Comparison of ENCODE assay signal across 23 cellular contexts in genomic region chr5:79843450-79844388, GRCh38.
DNase-seq lines count a peak whose midpoint lies in the region; ATAC-seq and TF ChIP-seq lines count a peak whose summit lies in the region.
"Had no signal": no experiment of that assay in that cellular context is flagged by ENCODE, and none has a peak within 500 bp of the region (broad histone marks: within the 10 kb centered on the region; RNA-seq: fewer than 3 reads in every experiment).

No MANE protein-coding gene starts in this region.

- no peak overlapping the region for H3K9ac ChIP-seq in BLaER1
- H3K9ac ChIP-seq in Karpas-422 (ENCODE audit: low read length), result no peak overlapping the region
- H3K9ac ChIP-seq in endodermal cell (ENCODE audit: extremely low read depth, low read length, poor library complexity, severe bottlenecking), result no peak overlapping the region

- no peak overlapping the region for H3K27ac Mint-ChIP-seq in endodermal cell
- H3K27ac Mint-ChIP-seq in nephron, result peak overlapping the region; percentile 22 to 94 (median 71)
- H3K27ac Mint-ChIP-seq in MCF 10A (ENCODE audit: low read depth, unreplicated experiment), result no peak overlapping the region
- no peak overlapping the region for H3K27ac Mint-ChIP-seq in activated T-helper 17 cell treated with anti-CD3 and anti-CD28 coated beads, Interleukin-2, amount 50 U/mL, for 72 hours
- H3K27ac Mint-ChIP-seq: CD4-positive, alpha-beta T cell; H9 had no signal

- peak overlapping the region; percentile 61 for H3K4me2 ChIP-seq in BLaER1
- peak overlapping the region; percentile 54 for H3K4me2 ChIP-seq in Karpas-422 (ENCODE audit: low read depth, low read length, poor library complexity, severe bottlenecking)

- no peaks in the 10 kb centered on the region for H3K9me2 ChIP-seq in Karpas-422 (replicated peaks; ENCODE audit: insufficient read depth, low read length)

- DNase-seq in Karpas-422, result no peak
- DNase-seq in endodermal cell, result peak; percentile 22
- DNase-seq in GM20000 (ENCODE audit: low spot score), result no peak
- no peak for DNase-seq in MCF 10A (ENCODE audit: unreplicated experiment)
- DNase-seq: 8988T; CD4-positive, alpha-beta T cell; DMS53; H9; KG1; NCI-H1048; NCI-H1417 treated with DMSO at 0.1 percent for 48 hours; NCI-H1694 treated with DMSO at 0.1 percent for 48 hours; NCI-H2081; NCI-H2227 treated with DMSO at 0.1 percent for 48 hours; NCI-H526 treated with DMSO at 0.1 percent for 48 hours; SHP77 had no signal

- no peak overlapping the region for H2AFZ ChIP-seq in Karpas-422 (ENCODE audit: low read length)

- H3K79me2 ChIP-seq in Karpas-422 (ENCODE audit: low read length), result no peaks in the 10 kb centered on the region

- H3K27me3 ChIP-seq in BLaER1 (no peaks in the 10 kb centered on the region), Karpas-422 (ENCODE audit: low read length) (no peaks in the 10 kb centered on the region), endodermal cell (ENCODE audit: control insufficient read depth, insufficient read depth, low read length, poor library complexity, severe bottlenecking) (no peaks in the 10 kb centered on the region)

- H3K27ac ChIP-seq in BLaER1, result no peak overlapping the region
- H3K27ac ChIP-seq in Karpas-422 (ENCODE audit: low read length), result no peak overlapping the region
- H3K27ac ChIP-seq in endodermal cell (ENCODE audit: low read depth, low read length), result no peak overlapping the region
- H3K27ac ChIP-seq: RWPE1 had no signal

- H3K4me1 Mint-ChIP-seq in endodermal cell, result peaks cover 3% of the 10 kb centered on the region
- H3K4me1 Mint-ChIP-seq in nephron, result peaks cover 24% of the 10 kb centered on the region
- peaks cover 12% of the 10 kb centered on the region for H3K4me1 Mint-ChIP-seq in MCF 10A (ENCODE audit: insufficient read depth, unreplicated experiment)
- peaks cover 11% of the 10 kb centered on the region for H3K4me1 Mint-ChIP-seq in activated T-helper 17 cell treated with anti-CD3 and anti-CD28 coated beads, Interleukin-2, amount 50 U/mL, for 72 hours

- no peak for ATAC-seq in GM21515 (IDR thresholded peaks at IDR 0.05; ENCODE audit: unreplicated experiment)
- no peak for ATAC-seq in activated T-helper 17 cell treated with anti-CD3 and anti-CD28 coated beads, Interleukin-2, amount 50 U/mL, for 72 hours (replicated peaks)
- ATAC-seq: GM12878, Panc1 had no signal

- WGBS in endodermal cell (ENCODE audit: insufficient coverage in 1 of 2, insufficient read length in 1 of 2), 2 experiments, result 93 to 94% methylated on average over 8 to 15 of the region's 15 CpGs

- intact Hi-C loops in MCF 10A (cut with micrococcal nuclease), result no loop called here

- CTCF ChIA-PET in MCF 10A (lab: Yijun Ruan, JAX), result interaction anchor here (0.6 kb wide), 1 partner anchor 463 kb away, joined by 4 read pairs; no protein-coding TSS in a partner anchor

- H3K9me3 Mint-ChIP-seq in endodermal cell (no peaks in the 10 kb centered on the region), nephron (no peaks in the 10 kb centered on the region), MCF 10A (ENCODE audit: unreplicated experiment) (no peaks in the 10 kb centered on the region)
- H3K9me3 Mint-ChIP-seq in activated T-helper 17 cell treated with anti-CD3 and anti-CD28 coated beads, Interleukin-2, amount 50 U/mL, for 72 hours, result no peaks in the 10 kb centered on the region
- H3K9me3 Mint-ChIP-seq: CD4-positive, alpha-beta T cell; H9 had no signal

- H3K27me3 Mint-ChIP-seq in endodermal cell (ENCODE audit: insufficient read depth), result no peaks in the 10 kb centered on the region
- H3K27me3 Mint-ChIP-seq in nephron (ENCODE audit: low read depth), result peaks cover 52% of the 10 kb centered on the region
- no peaks in the 10 kb centered on the region for H3K27me3 Mint-ChIP-seq in MCF 10A (ENCODE audit: insufficient read depth, unreplicated experiment)
- peaks cover 18% of the 10 kb centered on the region for H3K27me3 Mint-ChIP-seq in activated T-helper 17 cell treated with anti-CD3 and anti-CD28 coated beads, Interleukin-2, amount 50 U/mL, for 72 hours

- H3K36me3 Mint-ChIP-seq in endodermal cell (ENCODE audit: low read depth), result no peaks in the 10 kb centered on the region
- no peaks in the 10 kb centered on the region for H3K36me3 Mint-ChIP-seq in nephron (ENCODE audit: low read depth)
- no peaks in the 10 kb centered on the region for H3K36me3 Mint-ChIP-seq in MCF 10A (ENCODE audit: insufficient read depth, unreplicated experiment)
- no peaks in the 10 kb centered on the region for H3K36me3 Mint-ChIP-seq in activated T-helper 17 cell treated with anti-CD3 and anti-CD28 coated beads, Interleukin-2, amount 50 U/mL, for 72 hours (ENCODE audit: low read depth)

- BruUV-seq in MCF 10A (replicated peaks; lab: Mats Ljungman, UMichigan), result no TSS peak

- TF ChIP-seq CTCF in endodermal cell (conservative IDR thresholded peaks at IDR 0.05) (no peak), nephron (IDR thresholded peaks at IDR 0.05; ENCODE audit: unreplicated experiment in 3 of 3) (no peak), GM20000 (IDR thresholded peaks at IDR 0.05; ENCODE audit: extremely low read depth, missing control alignments) (no peak), MCF 10A (IDR thresholded peaks at IDR 0.05; ENCODE audit: unreplicated experiment) (no peak)

- H3K36me3 ChIP-seq in BLaER1, result no peaks in the 10 kb centered on the region
- H3K36me3 ChIP-seq in Karpas-422 (ENCODE audit: insufficient read depth, low read length), result no peaks in the 10 kb centered on the region
- no peaks in the 10 kb centered on the region for H3K36me3 ChIP-seq in endodermal cell (ENCODE audit: control insufficient read depth, insufficient read depth, low read length)

- POLR2A ChIA-PET in MCF 10A (lab: Yijun Ruan, JAX), result no interaction called here

- no peak overlapping the region for H3K4me3 ChIP-seq in BLaER1
- no peak overlapping the region for H3K4me3 ChIP-seq in Karpas-422 (ENCODE audit: low read length)
- H3K4me3 ChIP-seq in endodermal cell (ENCODE audit: low read length), result no peak overlapping the region
- H3K4me3 ChIP-seq: GM12878 had no signal

- H4K20me1 ChIP-seq in BLaER1 (no peaks in the 10 kb centered on the region), Karpas-422 (ENCODE audit: insufficient read depth, low read depth, low read length) (no peaks in the 10 kb centered on the region)

- H3K9me3 ChIP-seq in BLaER1 (peaks cover 5% of the 10 kb centered on the region; the same call in 1 of the 2 replicates), Karpas-422 (ENCODE audit: low read length) (no peaks in the 10 kb centered on the region), endodermal cell (ENCODE audit: control insufficient read depth, low read length) (no peaks in the 10 kb centered on the region)

- H3K4me1 ChIP-seq in BLaER1, result peaks cover 29% of the 10 kb centered on the region
- peaks cover 47% of the 10 kb centered on the region for H3K4me1 ChIP-seq in Karpas-422 (ENCODE audit: low read length)
- no peaks in the 10 kb centered on the region for H3K4me1 ChIP-seq in endodermal cell (ENCODE audit: control insufficient read depth, insufficient read depth, low read length)

- H3K4me3 Mint-ChIP-seq in endodermal cell (no peak overlapping the region), nephron (no peak overlapping the region), MCF 10A (ENCODE audit: unreplicated experiment) (no peak overlapping the region)
- H3K4me3 Mint-ChIP-seq in activated T-helper 17 cell treated with anti-CD3 and anti-CD28 coated beads, Interleukin-2, amount 50 U/mL, for 72 hours, result no peak overlapping the region
- H3K4me3 Mint-ChIP-seq: CD4-positive, alpha-beta T cell; H9 had no signal

Comparison
In these comparisons a context has a peak if more than half of its experiments do, and no peak if none do; other contexts are left out.
1. H3K27ac Mint-ChIP-seq: peak in nephron (3 of 3); none in endodermal cell (single experiment), MCF 10A (single experiment) and activated T-helper 17 cell treated with anti-CD3 and anti-CD28 coated beads, Interleukin-2, amount 50 U/mL, for 72 hours (single experiment).